In the genomic region with DNA sequence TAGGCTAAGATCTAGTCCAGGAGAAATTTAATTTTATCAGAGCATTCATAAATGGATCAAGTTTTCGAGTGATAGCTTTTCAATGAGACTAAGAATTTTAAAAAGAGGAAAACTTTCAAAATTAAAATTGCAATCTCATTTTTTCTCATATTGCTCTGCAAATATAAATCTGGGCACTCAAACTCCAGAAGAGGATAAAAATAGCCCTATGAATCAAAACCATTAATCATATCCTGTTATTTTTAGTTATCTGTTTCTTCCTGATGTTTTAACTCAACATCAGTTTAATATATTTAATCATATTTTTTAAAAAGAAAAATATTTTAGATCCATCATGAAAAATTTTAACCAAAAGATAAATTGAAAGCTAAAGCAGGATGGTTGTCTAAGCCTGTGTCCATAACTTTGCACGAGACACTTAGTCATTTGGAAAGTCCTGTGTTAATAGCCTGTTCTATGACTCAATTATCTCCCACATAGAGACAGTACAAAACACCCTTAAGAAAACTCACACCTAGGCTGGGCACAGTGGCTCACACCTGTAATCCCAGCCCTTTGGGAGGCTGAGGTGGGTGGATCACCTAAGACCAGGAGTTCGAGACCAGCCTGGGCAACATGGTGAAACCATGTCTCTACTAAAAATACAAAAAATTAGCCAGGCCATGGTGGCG, we compare ENCODE assay signal across 10 cellular contexts. TPM values are rescaled to one million over a fixed set of nuclear protein-coding genes. Genes with fewer than 3 reads are reported as not detected.
DNase-seq lines count a peak whose midpoint lies in the region; ATAC-seq and TF ChIP-seq lines count a peak whose summit lies in the region.
"Had no signal": no experiment of that assay in that cellular context is flagged by ENCODE, and none has a peak within 500 bp of the region (broad histone marks: within the 10 kb centered on the region; RNA-seq: fewer than 3 reads in every experiment).

No MANE protein-coding gene starts in this region.

- TF ChIP-seq EP300 in suprapubic skin (IDR thresholded peaks at IDR 0.05) = no peak

- no peaks in the 10 kb centered on the region for H3K27me3 ChIP-seq in suprapubic skin
- H3K27me3 ChIP-seq in H7 (ENCODE audit: control insufficient read depth, insufficient read depth, low read length) = no peaks in the 10 kb centered on the region
- H3K27me3 ChIP-seq: spleen had no signal

- WGBS in suprapubic skin = 66% methylated on average over 4 of the region's 4 CpGs

- DNase-seq in A172 (ENCODE audit: low spot score) = peak; percentile 72
- peak; percentile 61 for DNase-seq in choroid plexus epithelial cell (ENCODE audit: low read depth)
- DNase-seq in suprapubic skin (ENCODE audit: low spot score in 2 of 2) = no peak
- no peak for DNase-seq in SKM-1 (lab: John Stamatoyannopoulos, UW; ENCODE audit: unreplicated experiment)
- DNase-seq in T-helper 2 cell = no peak
- no peak for DNase-seq in H7
- DNase-seq: activated effector memory CD4-positive, alpha-beta T cell treated with Interleukin-2 at 50 U/mL for 16 hours; spleen had no signal

- no peaks in the 10 kb centered on the region for H3K9me3 ChIP-seq in suprapubic skin
- H3K9me3 ChIP-seq: spleen had no signal

- H3K4me1 ChIP-seq in suprapubic skin = no peaks in the 10 kb centered on the region
- H3K4me1 ChIP-seq: spleen had no signal

- H3K27ac ChIP-seq in suprapubic skin = no peak overlapping the region
- H3K27ac ChIP-seq: spleen had no signal

- TF ChIP-seq CTCF in choroid plexus epithelial cell (conservative IDR thresholded peaks at IDR 0.05; ENCODE audit: low read depth, low read length) (no peak), suprapubic skin (IDR thresholded peaks at IDR 0.05) (no peak)

- ATAC-seq in GM19351 (IDR thresholded peaks at IDR 0.05; ENCODE audit: unreplicated experiment) (peak; percentile 90), HG03175 (IDR thresholded peaks at IDR 0.05; ENCODE audit: unreplicated experiment) (peak; percentile 61)

- TF ChIP-seq POLR2A in suprapubic skin (IDR thresholded peaks at IDR 0.05) = no peak

- H3K4me3 ChIP-seq in choroid plexus epithelial cell (ENCODE audit: low read depth, low read length) (no peak overlapping the region), suprapubic skin (no peak overlapping the region), H7 (ENCODE audit: insufficient read depth, low read depth, low read length) (no peak overlapping the region)
- H3K4me3 ChIP-seq: spleen had no signal

- H3K36me3 ChIP-seq in suprapubic skin (no peaks in the 10 kb centered on the region), H7 (replicated peaks; ENCODE audit: control insufficient read depth, insufficient read depth, low read length) (no peaks in the 10 kb centered on the region)
- H3K36me3 ChIP-seq: spleen had no signal

RNA-seq across cellular contexts. Expression of gene PRRC2C, which starts 17.1 kb away (rescaled TPM):
- 55.8 and 58.1 TPM in 2 replicates for total RNA-seq in A172 (2014; rRNA removed; shearing (Covaris generic))
- total RNA-seq in suprapubic skin = 100 to 1,000 TPM in 2 of 4 donors, 10 to 100 TPM in 2; 96.1 to 181 (median 104) TPM
- 68.7 and 107 TPM in 2 replicates for total RNA-seq in H7 (2014; rRNA removed; shearing (Covaris generic))

Comparison
In these comparisons a context has a peak if more than half of its experiments do, and no peak if none do; other contexts are left out.
1. DNase-seq: peak in A172 (single experiment) and choroid plexus epithelial cell (single experiment); none in suprapubic skin (0 of 2), SKM-1 (single experiment), T-helper 2 cell (0 of 5) and H7 (single experiment).